Comparison of ENCODE assay signal across 8 cellular contexts in the genomic region with DNA sequence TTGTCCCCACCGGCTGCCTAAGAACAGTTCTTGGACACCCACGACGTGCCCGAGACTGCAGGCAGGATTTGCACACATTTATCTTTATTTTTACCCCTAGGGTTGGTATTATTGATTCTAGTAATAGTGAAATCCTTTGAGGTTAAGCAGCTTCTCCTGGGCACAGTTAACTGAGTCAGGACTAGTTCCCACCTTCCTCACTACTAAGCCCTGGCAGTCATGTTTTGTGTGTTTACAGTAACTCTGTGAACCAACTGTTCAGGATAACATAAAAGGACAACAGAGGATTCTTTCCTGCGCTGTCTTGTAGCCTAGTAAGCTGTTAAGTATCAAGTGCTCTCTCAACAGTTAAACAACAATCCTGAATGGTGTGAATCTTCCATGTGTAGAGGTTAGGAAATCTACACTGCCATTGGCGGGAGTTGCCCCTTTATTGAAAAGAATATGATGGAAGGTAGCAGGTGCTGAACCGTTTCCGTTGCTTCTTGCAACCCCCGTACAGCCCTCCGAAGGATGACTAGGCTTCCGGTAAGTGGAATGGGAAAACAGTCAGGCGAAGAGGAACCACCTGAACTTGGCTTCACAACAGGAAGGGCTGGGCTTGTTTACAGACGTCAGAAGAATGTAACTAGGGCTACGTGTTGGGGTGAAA.
A peak's percentile ranks its signal among the peaks of the same experiment; 100 is the strongest.
DNase-seq lines count a peak whose midpoint lies in the region; ATAC-seq and TF ChIP-seq lines count a peak whose summit lies in the region.

No MANE protein-coding gene starts in this region.

- peak; percentile 46 for DNase-seq in NCI-H2227 treated with DMSO at 0.1 percent for 48 hours (lab: John Stamatoyannopoulos, UW)
- peak; percentile 29 for DNase-seq in activated effector memory CD4-positive, alpha-beta T cell treated with Interleukin-2 at 50 U/mL for 16 hours
- DNase-seq in germinal center (ENCODE audit: low spot score): peak; percentile 42
- DNase-seq in COLO829 (ENCODE audit: low spot score): no peak
- DNase-seq in NCI-H187 treated with DMSO at 0.1 percent for 48 hours (lab: John Stamatoyannopoulos, UW): no peak

- H3K36me3 ChIP-seq in BLaER1 treated with 17β-estradiol and CSF1 and Interleukin-3, amounts not matched to agents 10 nM and 100 nM: peaks cover 13 to 36% (median 21%) of the 10 kb centered on the region in 11 experiments
- H3K36me3 ChIP-seq in neutrophil: peaks cover 40% of the 10 kb centered on the region

- peak overlapping the region; percentile 85 to 94 (median 92) for H3K4me2 ChIP-seq in BLaER1 treated with 17β-estradiol and CSF1 and Interleukin-3, amounts not matched to agents 10 nM and 100 nM

- H3K27ac ChIP-seq in BLaER1 treated with 17β-estradiol and CSF1 and Interleukin-3, amounts not matched to agents 10 nM and 100 nM: peak overlapping the region; percentile 88 to 98 (median 93)
- H3K27ac ChIP-seq in neutrophil: peak overlapping the region; percentile 98

- TF ChIP-seq CTCF in neutrophil (IDR thresholded peaks at IDR 0.05): no peak

- H3K27me3 ChIP-seq in BLaER1 treated with 17β-estradiol and CSF1 and Interleukin-3, amounts not matched to agents 10 nM and 100 nM: no peaks in the 10 kb centered on the region
- H3K27me3 ChIP-seq in neutrophil: no peaks in the 10 kb centered on the region

- peak overlapping the region; percentile 90 to 98 (median 96) for H3K9ac ChIP-seq in BLaER1 treated with 17β-estradiol and CSF1 and Interleukin-3, amounts not matched to agents 10 nM and 100 nM

- peaks cover 11 to 36% (median 26%) of the 10 kb centered on the region in 11 experiments; a peak in 21 of 22 replicates for H4K20me1 ChIP-seq in BLaER1 treated with 17β-estradiol and CSF1 and Interleukin-3, amounts not matched to agents 10 nM and 100 nM

- peak overlapping the region; percentile 76 to 98 (median 94) for H3K4me3 ChIP-seq in BLaER1 treated with 17β-estradiol and CSF1 and Interleukin-3, amounts not matched to agents 10 nM and 100 nM
- peak overlapping the region; percentile 93 for H3K4me3 ChIP-seq in neutrophil (ENCODE audit: low read depth in 1 of 2, low read length in 1 of 2)

- H3K9me3 ChIP-seq in BLaER1 treated with 17β-estradiol and CSF1 and Interleukin-3, amounts not matched to agents 10 nM and 100 nM (replicated peaks in 1 of 11): no peaks in the 10 kb centered on the region
- H3K9me3 ChIP-seq in neutrophil: no peaks in the 10 kb centered on the region

- ATAC-seq in GM21717 (IDR thresholded peaks at IDR 0.05; ENCODE audit: unreplicated experiment): peak; percentile 12

- peaks cover 58 to 74% (median 61%) of the 10 kb centered on the region in 10 experiments for H3K4me1 ChIP-seq in BLaER1 treated with 17β-estradiol and CSF1 and Interleukin-3, amounts not matched to agents 10 nM and 100 nM
- peaks cover 42 to 60% of the 10 kb centered on the region in 2 experiments for H3K4me1 ChIP-seq in neutrophil (ENCODE audit: control insufficient read depth in 1 of 2, insufficient read depth in 1 of 2, low read depth in 1 of 2, low read length in 1 of 2)

Comparison
In these comparisons a context has a peak if more than half of its experiments do, and no peak if none do; other contexts are left out.
1. DNase-seq: peak in NCI-H2227 treated with DMSO at 0.1 percent for 48 hours (single experiment), activated effector memory CD4-positive, alpha-beta T cell treated with Interleukin-2 at 50 U/mL for 16 hours (single experiment) and germinal center (single experiment); none in COLO829 (single experiment) and NCI-H187 treated with DMSO at 0.1 percent for 48 hours (single experiment).